In genomic region chrX:18102006-18102405, GRCh38 we compare ENCODE assay signal across 17 cellular contexts.
"Had no signal": no experiment of that assay in that cellular context is flagged by ENCODE, and none has a peak within 500 bp of the region (broad histone marks: within the 10 kb centered on the region; RNA-seq: fewer than 3 reads in every experiment).

No MANE protein-coding gene starts in this region.

- H3K4me1 Mint-ChIP-seq: IgD-negative memory B cell had no signal

- H3K4me3 Mint-ChIP-seq: IgD-negative memory B cell had no signal

- H3K36me3 Mint-ChIP-seq: IgD-negative memory B cell had no signal

- DNase-seq: Kasumi-1, MM.1S, NCI-H1092 treated with DMSO at 0.1 percent for 48 hours, NCI-H1436, NCI-H1694, NCI-H187 treated with DMSO at 0.1 percent for 48 hours, NCI-H2029 treated with DMSO at 0.1 percent for 48 hours, NCI-H2171 treated with DMSO at 0.1 percent for 48 hours, NCI-H345, NCI-H446 treated with DMSO at 0.1 percent for 48 hours, NCI-H510A treated with DMSO at 0.1 percent for 48 hours, NCI-H526, PC-3, SHP77, SK-N-SH, SW 1271 had no signal

- H3K27ac Mint-ChIP-seq: IgD-negative memory B cell had no signal
